Comparison of ENCODE assay signal across 5 cellular contexts in genomic region chr6:137814030-137814429, GRCh38. TPM values are rescaled to one million over a fixed set of nuclear protein-coding genes. Genes with fewer than 3 reads are reported as not detected.
DNase-seq lines count a peak whose midpoint lies in the region; ATAC-seq, FAIRE-seq and TF ChIP-seq lines count a peak whose summit lies in the region.
"Not testable (repeated sequence)": the region's sequence is repeated elsewhere in the genome, so short reads cannot be mapped to it uniquely, and the experiment has no call there.

No MANE protein-coding gene starts in this region.

- H3K9me1 ChIP-seq in K562 (ENCODE audit: control insufficient read depth, insufficient read depth, low read length) = not testable (repeated sequence)

- not testable (repeated sequence) for H3K36me3 ChIP-seq in HEK293 (ENCODE audit: control insufficient read depth in 2 of 2, insufficient read depth in 1 of 2, low read length in 2 of 2); K562 (ENCODE audit: control insufficient read depth, insufficient read depth, low read length)

- not testable (repeated sequence) for FAIRE-seq in K562 (lab: Jason Lieb, UNC)

- WGBS in K562 (ENCODE audit: insufficient coverage, low coverage, missing lambda C conversion rate) = 57% methylated on average over 1 of the region's 3 CpGs

- H3K79me2 ChIP-seq in K562 (ENCODE audit: control insufficient read depth, insufficient read depth, low read length) = not testable (repeated sequence)

- intact Hi-C loops in K562 (cut with micrococcal nuclease) = not testable (repeated sequence)

- H2AFZ ChIP-seq in K562 (ENCODE audit: low read depth, low read length) = not testable (repeated sequence)

- H3K4me2 ChIP-seq in K562 (ENCODE audit: insufficient read depth, low read length) = not testable (repeated sequence)

- POLR2A ChIA-PET in HEK293 (lab: Yijun Ruan, JAX); K562 (lab: Yijun Ruan, JAX): not testable (repeated sequence)

- H3K9me3 ChIP-seq in HEK293 (ENCODE audit: control insufficient read depth, insufficient read depth, low read depth, low read length); T-helper 17 cell (ENCODE audit: control insufficient read depth, low read length, poor library complexity, severe bottlenecking); K562 (replicated peaks; ENCODE audit: control insufficient read depth, insufficient read depth, low read depth, low read length): not testable (repeated sequence)

- not testable (repeated sequence) for H3K4me3 Mint-ChIP-seq in T-helper 17 cell, memory B cell

- TF ChIP-seq POLR2A in K562 (conservative IDR thresholded peaks at IDR 0.05) = not testable (repeated sequence)

- not testable (repeated sequence) for H4K20me1 ChIP-seq in K562 (replicated peaks; ENCODE audit: control insufficient read depth, insufficient read depth, low read length)

- H3K4me1 Mint-ChIP-seq in T-helper 17 cell = peaks cover 43% of the 10 kb centered on the region
- peaks cover 19% of the 10 kb centered on the region for H3K4me1 Mint-ChIP-seq in memory B cell

- CTCF ChIA-PET in HEK293 (lab: Yijun Ruan, JAX) = interaction anchor here (0.7 to 1.3 kb wide), 3 partner anchors 15 to 190 kb away, joined by 3 to 5 read pairs (median 3); no protein-coding TSS in a partner anchor
- CTCF ChIA-PET in K562 (lab: Yijun Ruan, JAX; ENCODE audit: low intra/inter-chr PET ratio) = not testable (repeated sequence)

- not testable (repeated sequence) for TF ChIP-seq RAD21 in K562 (CRISPR knock-in tag; conservative IDR thresholded peaks at IDR 0.05 in 1 of 2, IDR thresholded peaks at IDR 0.05 in 1 of 2)

- not testable (repeated sequence) for ATAC-seq in T-helper 17 cell; K562; memory B cell (ENCODE audit: low read depth)

- H3K36me3 Mint-ChIP-seq in T-helper 17 cell (ENCODE audit: low read depth); memory B cell: not testable (repeated sequence)

- not testable (repeated sequence) for H3K4me3 ChIP-seq in HEK293 (ENCODE audit: low read depth, low read length); K562

- not testable (repeated sequence) for H3K9me3 Mint-ChIP-seq in memory B cell

- TF ChIP-seq EP300 in K562 (IDR thresholded peaks at IDR 0.05; ENCODE audit: low read length) = not testable (repeated sequence)

- not testable (repeated sequence) for DNase-seq in T-helper 17 cell; K562 (ENCODE audit: extremely low read depth in 1 of 4, low spot score in 3 of 4); epithelial cell of prostate (ENCODE audit: low read depth, low spot score); memory B cell (ENCODE audit: low spot score in 2 of 2)

- not testable (repeated sequence) for H3K27me3 ChIP-seq in K562 (ENCODE audit: control insufficient read depth in 2 of 2, insufficient read depth in 2 of 2, low read length in 2 of 2)

- not testable (repeated sequence) for H3K4me1 ChIP-seq in HEK293 (ENCODE audit: control insufficient read depth, insufficient read depth, low read length)
- peaks cover 18 to 42% of the 10 kb centered on the region in 2 experiments for H3K4me1 ChIP-seq in K562 (replicated peaks in 1 of 2; ENCODE audit: control insufficient read depth in 2 of 2, insufficient read depth in 2 of 2, low read length in 2 of 2)

- not testable (repeated sequence) for H3K27ac ChIP-seq in HEK293 (ENCODE audit: extremely low read depth, low read depth, low read length); K562 (ENCODE audit: extremely low read depth, low read depth, low read length)
- peak overlapping the region; percentile 91 for H3K27ac ChIP-seq in epithelial cell of prostate

- H3K27ac Mint-ChIP-seq in T-helper 17 cell (peak overlapping the region; percentile 96), memory B cell (peak overlapping the region; percentile 18)

- not testable (repeated sequence) for H3K27me3 Mint-ChIP-seq in T-helper 17 cell, memory B cell

- H3K9ac ChIP-seq in K562 (ENCODE audit: insufficient read depth in 1 of 2, low read depth in 2 of 2, low read length in 2 of 2) = not testable (repeated sequence)

- not testable (repeated sequence) for BruUV-seq in K562 (replicated peaks; lab: Mats Ljungman, UMichigan)

- not testable (repeated sequence) for TF ChIP-seq CTCF in HEK293 (tag by site-specific recombination; IDR thresholded peaks at IDR 0.05); K562 (IDR thresholded peaks at IDR 0.05 in 2 of 3, conservative IDR thresholded peaks at IDR 0.05 in 1 of 3; ENCODE audit: insufficient read depth in 2 of 3, low read depth in 1 of 3, low read length in 3 of 3)

- in situ Hi-C loops in K562 (cut with MboI) = not testable (repeated sequence)

TF ChIP-seq in HEK293, 187 proteins besides CTCF, POLR2A, EP300 and RAD21 (continues in another document):
- 0 out of 2 replicates have a peak, but pooled peaks have one; percentile 17 for TF ChIP-seq ZNF280D (tag by site-specific recombination; IDR thresholded peaks at IDR 0.05)

TF ChIP-seq in K562, 482 proteins besides CTCF, POLR2A, EP300 and RAD21:
- TF ChIP-seq BCOR (IDR thresholded peaks at IDR 0.05) (peak; percentile 74), ZNF146 (CRISPR knock-in tag; IDR thresholded peaks at IDR 0.05; ENCODE audit: unreplicated experiment) (peak; percentile 55), KDM1A (IDR thresholded peaks at IDR 0.05) (peak in 1 of 2 experiments; percentile 68; a peak in 2 of 4 replicates)

RNA-seq across cellular contexts. Expression of gene TNFAIP3, which starts 53.0 kb away (rescaled TPM):
- total RNA-seq in T-helper 17 cell = 1,000 to 10,000 TPM; 4,032 to 4,607 TPM
- 14.3 and 18.6 TPM in 2 replicates for total RNA-seq in K562 (2011; cell fraction: chromatin; rRNA removed; ENCODE audit: low replicate concordance)
- total RNA-seq in K562 (2011; cell fraction: nucleolus; rRNA removed) = 8.0 and 9.1 TPM in 2 replicates
- total RNA-seq in K562 (2011; cell fraction: nucleoplasm; rRNA removed) = 10.2 and 11.3 TPM in 2 replicates
- total RNA-seq in K562 (2014; rRNA removed) = 5.9 and 6.2 TPM in 2 replicates
- 6.5 and 6.9 TPM in 2 replicates for total RNA-seq in K562 (2014; rRNA removed; fragmentation: Illumina TruSeq; extraction: Trizol)
- 4.6 TPM in 2 replicates for total RNA-seq in K562 (2015; rRNA removed; fragmentation: Illumina TruSeq; extraction: Trizol)
- total RNA-seq in K562 (2021) = 12.5 and 17.0 TPM in 2 replicates
- polyA plus RNA-seq in K562 (2011; rRNA removed) = 6.4 and 11.8 TPM in 2 replicates
- polyA plus RNA-seq in K562 (2011; cell fraction: cytosol; rRNA removed) = 2.5 and 5.0 TPM in 2 replicates
- 21.1 and 33.6 TPM in 2 replicates for polyA plus RNA-seq in K562 (2011; cell fraction: nucleus; rRNA removed)
- polyA plus RNA-seq in K562 (2012) = 5.7 and 26.6 TPM in 2 replicates
- 9.8 and 11.5 TPM in 2 replicates for polyA plus RNA-seq in K562 (2014; fragmentation: Illumina TruSeq; extraction: Trizol)
- 1 to 10 TPM in 1 of 2 experiments, under 1 TPM in 1; 0.79 to 1.3 TPM for polyA plus RNA-seq in K562 (2014; fragmentation: Nextera tagmentation; extraction: Ambion mirVana)
- 9.2 and 9.5 TPM in 2 replicates for polyA plus RNA-seq in K562 (2014; rRNA removed)
- polyA minus RNA-seq in K562 (2011; rRNA and poly(A)+ RNA removed) = 5.4 and 11.3 TPM in 2 replicates
- 2.9 and 4.6 TPM in 2 replicates for polyA minus RNA-seq in K562 (2011; cell fraction: cytosol; rRNA and poly(A)+ RNA removed)
- 6.7 and 20.5 TPM in 2 replicates for polyA minus RNA-seq in K562 (2011; cell fraction: nucleus; rRNA and poly(A)+ RNA removed)

Comparison
In these comparisons a context has a peak if more than half of its experiments do, and no peak if none do; other contexts are left out.
1. RNA of gene TNFAIP3, which starts 53.0 kb away (total RNA-seq): 4,032 to 4,607 TPM in T-helper 17 cell; 4.6 to 18.6 TPM in K562; every median in the first group is over 100 times any median in the second.